In the genomic region with DNA sequence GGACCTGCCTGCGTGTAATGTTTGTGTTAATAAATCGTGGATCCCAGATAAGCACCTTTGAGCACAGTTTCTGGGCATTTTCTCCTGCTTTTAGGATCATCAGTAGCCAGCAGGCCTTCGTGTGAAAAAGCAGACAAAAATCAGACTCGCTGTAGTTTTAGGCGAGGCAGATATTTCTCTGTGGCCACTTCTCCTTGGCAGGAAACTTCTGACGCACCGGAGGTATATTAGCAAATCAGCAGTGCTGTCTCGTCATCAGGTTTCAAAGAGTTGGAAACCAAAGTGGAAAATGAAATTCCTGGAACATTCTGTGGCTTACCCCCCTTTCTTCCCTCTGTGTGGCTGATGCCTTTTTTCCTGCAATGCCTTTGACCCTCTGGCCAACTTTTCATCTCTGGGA, we compare ENCODE assay signal across 1 cellular context.
TF ChIP-seq lines count a peak whose summit lies in the region.

No MANE protein-coding gene starts in this region.

TF ChIP-seq in HepG2, 621 proteins besides CTCF, POLR2A, EP300 and RAD21 (continued from another document):
- no peak for TF ChIP-seq ZBTB40 (IDR thresholded peaks at IDR 0.05)
- TF ChIP-seq ZBTB40 (CRISPR knock-in tag; IDR thresholded peaks at IDR 0.05): no peak
- no peak for TF ChIP-seq SIX1 (CRISPR knock-in tag; IDR thresholded peaks at IDR 0.05; ENCODE audit: borderline replicate concordance)
- no peak for TF ChIP-seq ATF2 (CRISPR knock-in tag; IDR thresholded peaks at IDR 0.05)
- TF ChIP-seq EED (CRISPR knock-in tag; IDR thresholded peaks at IDR 0.05): no peak
- TF ChIP-seq, protein P1, sequence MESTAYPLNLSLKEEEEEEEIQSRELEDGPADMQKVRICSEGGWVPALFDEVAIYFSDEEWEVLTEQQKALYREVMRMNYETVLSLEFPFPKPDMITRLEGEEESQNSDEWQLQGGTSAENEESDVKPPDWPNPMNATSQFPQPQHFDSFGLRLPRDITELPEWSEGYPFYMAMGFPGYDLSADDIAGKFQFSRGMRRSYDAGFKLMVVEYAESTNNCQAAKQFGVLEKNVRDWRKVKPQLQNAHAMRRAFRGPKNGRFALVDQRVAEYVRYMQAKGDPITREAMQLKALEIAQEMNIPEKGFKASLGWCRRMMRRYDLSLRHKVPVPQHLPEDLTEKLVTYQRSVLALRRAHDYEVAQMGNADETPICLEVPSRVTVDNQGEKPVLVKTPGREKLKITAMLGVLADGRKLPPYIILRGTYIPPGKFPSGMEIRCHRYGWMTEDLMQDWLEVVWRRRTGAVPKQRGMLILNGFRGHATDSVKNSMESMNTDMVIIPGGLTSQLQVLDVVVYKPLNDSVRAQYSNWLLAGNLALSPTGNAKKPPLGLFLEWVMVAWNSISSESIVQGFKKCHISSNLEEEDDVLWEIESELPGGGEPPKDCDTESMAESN (CRISPR knock-in tag; conservative IDR thresholded peaks at IDR 0.05): no peak
- TF ChIP-seq GLI4 (CRISPR knock-in tag; IDR thresholded peaks at IDR 0.05; ENCODE audit: borderline replicate concordance): no peak
- TF ChIP-seq ZNF343 (CRISPR knock-in tag; IDR thresholded peaks at IDR 0.05): no peak
- TF ChIP-seq ZNF607 (CRISPR knock-in tag; IDR thresholded peaks at IDR 0.05; ENCODE audit: borderline replicate concordance): no peak
- TF ChIP-seq, protein P2, sequence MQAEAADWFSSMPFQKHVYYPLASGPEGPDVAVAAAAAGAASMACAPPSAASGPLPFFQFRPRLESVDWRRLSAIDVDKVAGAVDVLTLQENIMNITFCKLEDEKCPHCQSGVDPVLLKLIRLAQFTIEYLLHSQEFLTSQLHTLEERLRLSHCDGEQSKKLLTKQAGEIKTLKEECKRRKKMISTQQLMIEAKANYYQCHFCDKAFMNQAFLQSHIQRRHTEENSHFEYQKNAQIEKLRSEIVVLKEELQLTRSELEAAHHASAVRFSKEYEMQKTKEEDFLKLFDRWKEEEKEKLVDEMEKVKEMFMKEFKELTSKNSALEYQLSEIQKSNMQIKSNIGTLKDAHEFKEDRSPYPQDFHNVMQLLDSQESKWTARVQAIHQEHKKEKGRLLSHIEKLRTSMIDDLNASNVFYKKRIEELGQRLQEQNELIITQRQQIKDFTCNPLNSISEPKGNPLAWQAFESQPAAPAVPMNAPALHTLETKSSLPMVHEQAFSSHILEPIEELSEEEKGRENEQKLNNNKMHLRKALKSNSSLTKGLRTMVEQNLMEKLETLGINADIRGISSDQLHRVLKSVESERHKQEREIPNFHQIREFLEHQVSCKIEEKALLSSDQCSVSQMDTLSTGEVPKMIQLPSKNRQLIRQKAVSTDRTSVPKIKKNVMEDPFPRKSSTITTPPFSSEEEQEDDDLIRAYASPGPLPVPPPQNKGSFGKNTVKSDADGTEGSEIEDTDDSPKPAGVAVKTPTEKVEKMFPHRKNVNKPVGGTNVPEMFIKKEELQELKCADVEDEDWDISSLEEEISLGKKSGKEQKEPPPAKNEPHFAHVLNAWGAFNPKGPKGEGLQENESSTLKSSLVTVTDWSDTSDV (CRISPR knock-in tag; IDR thresholded peaks at IDR 0.05): no peak
